19 cellular contexts compared by ENCODE assay signal in genomic region chr11:11422291-11423128, GRCh38.
DNase-seq lines count a peak whose midpoint lies in the region; ATAC-seq, FAIRE-seq and TF ChIP-seq lines count a peak whose summit lies in the region.
"Had no signal": no experiment of that assay in that cellular context is flagged by ENCODE, and none has a peak within 500 bp of the region (broad histone marks: within the 10 kb centered on the region; RNA-seq: fewer than 3 reads in every experiment).

No MANE protein-coding gene starts in this region.

- peak in 3 of 4 donors; percentile 51 to 73 (median 52) for ATAC-seq in pancreas
- no peak for ATAC-seq in GM18517 (IDR thresholded peaks at IDR 0.05; ENCODE audit: unreplicated experiment)
- ATAC-seq: Right ventricle myocardium inferior had no signal

- FAIRE-seq in pancreas (lab: Jason Lieb, UNC) = no peak

- intact Hi-C loops in pancreas (cut with DNase I) = no loop called here

- H3K27ac ChIP-seq in pancreas = no peak overlapping the region
- H3K27ac ChIP-seq: BLaER1, brain microvascular endothelial cell, parathyroid adenoma, upper lobe of left lung had no signal

- no peak for TF ChIP-seq CTCF in pancreas (IDR thresholded peaks at IDR 0.05)

- no peaks in the 10 kb centered on the region for H3K27me3 ChIP-seq in pancreas
- H3K27me3 ChIP-seq: brain microvascular endothelial cell, upper lobe of left lung had no signal

- H3K4me1 ChIP-seq in pancreas = no peaks in the 10 kb centered on the region
- H3K4me1 ChIP-seq: BLaER1 had no signal

- DNase-seq in NCI-H1105 treated with DMSO at 0.1 percent for 48 hours (lab: John Stamatoyannopoulos, UW) (peak; percentile 27), NCI-H1105 (lab: John Stamatoyannopoulos, UW) (no peak), NCI-H2196 (lab: John Stamatoyannopoulos, UW; ENCODE audit: unreplicated experiment) (peak; percentile 29), cerebellar cortex (ENCODE audit: low spot score) (peak; percentile 57), pancreas (no peak), HCEC 1CT (no peak)
- DNase-seq in activated effector memory CD4-positive, alpha-beta T cell treated with anti-CD3 and anti-CD28 coated beads, Interleukin-2, amount 50 U/mL, for 16 hours = no peak
- DNase-seq: 8988T; activated CD4-positive, alpha-beta T cell treated with anti-CD3 and anti-CD28 coated beads for 1 hour; activated T-cell treated with anti-CD3 and anti-CD28 coated beads for 4 hours; brain microvascular endothelial cell; H7; stimulated activated CD4-positive, alpha-beta T cell treated with anti-CD3 and anti-CD28 coated beads, Interleukin-12 subunit alpha, Interleukin-12 subunit beta, amount 100 ng/mL, for 4 hours; stimulated activated naive CD4-positive, alpha-beta T cell treated with Interleukin-2 at 50 U/mL for 16 hours; upper lobe of left lung had no signal

- no peak overlapping the region for H3K4me3 ChIP-seq in pancreas
- H3K4me3 ChIP-seq: BLaER1, upper lobe of left lung had no signal

- 76 to 78% methylated on average over 5 of the region's 5 CpGs for WGBS in pancreas, 2 donors

- no peaks in the 10 kb centered on the region for H3K9me3 ChIP-seq in pancreas
- H3K9me3 ChIP-seq: BLaER1, upper lobe of left lung had no signal

- H3K36me3 ChIP-seq in pancreas = no peaks in the 10 kb centered on the region
- H3K36me3 ChIP-seq: BLaER1, brain microvascular endothelial cell had no signal

Comparison
In these comparisons a context has a peak if more than half of its experiments do, and no peak if none do; other contexts are left out.
1. DNase-seq: peak in NCI-H1105 treated with DMSO at 0.1 percent for 48 hours (single experiment), NCI-H2196 (single experiment) and cerebellar cortex (single experiment); none in NCI-H1105 (single experiment), pancreas (0 of 6), activated effector memory CD4-positive, alpha-beta T cell treated with anti-CD3 and anti-CD28 coated beads, Interleukin-2, amount 50 U/mL, for 16 hours (single experiment) and HCEC 1CT (single experiment).